Comparison of ENCODE assay signal across 8 cellular contexts in the genomic region with DNA sequence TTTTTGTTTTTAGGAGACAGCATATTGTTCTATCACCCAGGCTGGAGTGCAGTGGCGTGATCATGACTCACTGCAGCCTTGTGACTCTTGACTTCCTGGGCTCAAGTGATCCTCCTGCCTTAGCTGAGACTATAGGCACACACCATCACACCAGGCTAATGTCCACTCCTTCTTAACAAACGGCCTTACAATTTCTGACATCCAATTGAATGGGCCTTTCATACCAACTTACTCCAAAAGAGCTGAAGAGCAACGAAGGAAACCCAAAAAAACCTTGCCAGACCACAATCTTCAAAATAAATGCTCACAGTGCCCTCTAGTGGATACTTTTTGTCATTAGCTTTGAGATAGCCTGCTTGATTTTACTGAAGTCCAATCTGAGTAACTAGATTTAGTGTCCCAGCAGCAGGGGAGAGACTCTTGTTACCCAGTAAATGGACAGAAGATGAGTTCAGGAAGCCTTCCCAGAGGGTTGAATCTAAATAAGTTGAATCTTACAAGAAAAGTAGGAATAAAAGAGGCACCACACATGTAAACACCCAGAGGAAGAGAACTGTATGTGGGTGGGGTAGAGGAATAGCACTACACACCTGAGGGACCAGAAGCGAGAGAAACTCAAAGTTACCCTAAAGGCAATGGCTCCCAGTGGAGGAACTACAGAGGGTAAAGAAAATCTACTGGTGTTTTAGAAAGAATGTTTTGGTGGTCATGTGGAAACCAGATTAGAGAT. TPM values are rescaled to one million over a fixed set of nuclear protein-coding genes. Genes with fewer than 3 reads are reported as not detected.
DNase-seq lines count a peak whose midpoint lies in the region; ATAC-seq and TF ChIP-seq lines count a peak whose summit lies in the region.

No MANE protein-coding gene starts in this region.

- peak; percentile 86 for TF ChIP-seq CTCF in foreskin keratinocyte (conservative IDR thresholded peaks at IDR 0.05)
- peak; percentile 84 for TF ChIP-seq CTCF in osteoblast (IDR thresholded peaks at IDR 0.05; ENCODE audit: extremely low read depth, low read depth, low read length)

- H3K36me3 ChIP-seq in osteoblast (ENCODE audit: insufficient read depth, low read length): peaks cover 69% of the 10 kb centered on the region

- H3K9me3 ChIP-seq in osteoblast (ENCODE audit: low read depth, low read length): no peaks in the 10 kb centered on the region

- peak overlapping the region; percentile 50 for H3K4me2 ChIP-seq in osteoblast (ENCODE audit: insufficient read depth, low read length)

- H3K27ac ChIP-seq in foreskin keratinocyte: peak overlapping the region; percentile 61
- H3K27ac ChIP-seq in osteoblast (ENCODE audit: low read depth, low read length): peak overlapping the region; percentile 88

- no peak overlapping the region for H3K4me3 ChIP-seq in osteoblast (ENCODE audit: insufficient read depth, low read length)

- H3K79me2 ChIP-seq in osteoblast (ENCODE audit: insufficient read depth, low read length): peaks cover 76% of the 10 kb centered on the region

- H4K20me1 ChIP-seq in osteoblast (ENCODE audit: insufficient read depth, low read length): peaks cover 6% of the 10 kb centered on the region

- peak; percentile 63 for DNase-seq in DMS53 treated with DMSO at 0.1 percent for 48 hours (lab: John Stamatoyannopoulos, UW; ENCODE audit: unreplicated experiment)
- peak; percentile 2 to 76 for DNase-seq in NCI-H526 (lab: John Stamatoyannopoulos, UW)
- peak; percentile 22 for DNase-seq in activated CD8-positive, alpha-beta memory T cell treated with anti-CD3 and anti-CD28 coated beads, Interleukin-2, amount 50 U/mL, for 4 hours
- DNase-seq in foreskin keratinocyte: peak; percentile 47 to 78
- no peak for DNase-seq in osteoblast (ENCODE audit: insufficient read length, low spot score, missing footprints)
- no peak for DNase-seq in ureter (ENCODE audit: low spot score)

- peak; percentile 62 for ATAC-seq in GM19452 (IDR thresholded peaks at IDR 0.05; ENCODE audit: unreplicated experiment)
- ATAC-seq in HG03469 (IDR thresholded peaks at IDR 0.05; ENCODE audit: unreplicated experiment): peak; percentile 44
- ATAC-seq in foreskin keratinocyte: peak; percentile 96

- peak overlapping the region; percentile 65 for H2AFZ ChIP-seq in osteoblast (ENCODE audit: low read length)

- no peaks in the 10 kb centered on the region for H3K27me3 ChIP-seq in foreskin keratinocyte
- no peaks in the 10 kb centered on the region for H3K27me3 ChIP-seq in osteoblast (ENCODE audit: insufficient read depth, low read length)

- H3K4me1 ChIP-seq in foreskin keratinocyte: peaks cover 19% of the 10 kb centered on the region
- H3K4me1 ChIP-seq in osteoblast (ENCODE audit: insufficient read depth, low read length): peaks cover 39% of the 10 kb centered on the region

RNA-seq across cellular contexts. Expression of a gene that starts 9.3 kb away (rescaled TPM):
- 35.8 and 38.7 TPM in 2 replicates for total RNA-seq in foreskin keratinocyte
- 31.9 and 34.5 TPM in 2 replicates for polyA plus RNA-seq in foreskin keratinocyte
- 67.2 and 69.8 TPM in 2 replicates for total RNA-seq in osteoblast
- total RNA-seq in ureter: 20.8 TPM

Comparison
In these comparisons a context has a peak if more than half of its experiments do, and no peak if none do; other contexts are left out.
1. DNase-seq: peak in DMS53 treated with DMSO at 0.1 percent for 48 hours (single experiment), NCI-H526 (2 of 2), activated CD8-positive, alpha-beta memory T cell treated with anti-CD3 and anti-CD28 coated beads, Interleukin-2, amount 50 U/mL, for 4 hours (single experiment) and foreskin keratinocyte (2 of 2); none in osteoblast (single experiment) and ureter (single experiment).
2. ATAC-seq: peak in every context shown above with its lines; median percentile 96 in foreskin keratinocyte; 62 in GM19452; 44 in HG03469.